25 cellular contexts compared by ENCODE assay signal in the genomic region with DNA sequence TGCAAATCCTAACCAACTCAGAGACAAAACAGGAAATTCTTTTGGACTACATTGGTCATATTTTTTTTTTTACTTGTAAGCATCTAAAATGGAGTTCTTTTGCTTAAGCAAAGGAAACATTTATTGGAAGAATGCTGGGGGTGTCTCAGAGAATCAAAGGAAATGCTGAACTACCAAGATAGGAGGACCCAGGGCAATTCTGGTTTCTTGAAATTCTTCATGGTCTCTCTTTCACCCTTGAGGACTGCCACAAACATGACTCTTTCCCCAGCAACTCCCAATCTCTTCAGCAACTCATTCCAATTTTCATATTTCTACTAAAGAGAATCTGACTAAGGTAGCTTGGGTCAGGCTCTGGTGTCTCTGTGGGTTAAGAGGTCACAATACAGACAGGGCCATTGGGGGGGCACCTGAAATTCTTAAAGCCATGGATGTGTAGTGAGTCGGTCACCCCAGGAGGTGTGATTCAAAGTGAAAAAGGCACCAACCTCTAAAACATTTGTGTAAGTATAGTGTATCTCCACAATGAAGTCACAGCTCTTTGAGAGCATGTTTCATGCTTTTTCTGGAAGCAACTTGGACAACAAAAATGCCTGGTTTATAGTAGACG.
DNase-seq lines count a peak whose midpoint lies in the region; ATAC-seq, FAIRE-seq and TF ChIP-seq lines count a peak whose summit lies in the region.
"Had no signal": no experiment of that assay in that cellular context is flagged by ENCODE, and none has a peak within 500 bp of the region (broad histone marks: within the 10 kb centered on the region; RNA-seq: fewer than 3 reads in every experiment).

No MANE protein-coding gene starts in this region.

- H3K9me3 ChIP-seq in smooth muscle cell (replicated peaks; ENCODE audit: low read depth) (no peaks in the 10 kb centered on the region), tibial nerve (no peaks in the 10 kb centered on the region)
- H3K9me3 ChIP-seq: suprapubic skin had no signal

- peak overlapping the region; percentile 18 for H3K4me2 ChIP-seq in smooth muscle cell

- peaks cover 26% of the 10 kb centered on the region for H3K27me3 Mint-ChIP-seq in activated T-cell treated with anti-CD3 and anti-CD28 coated beads, Interleukin-2, amount 50 U/mL, for 72 hours (ENCODE audit: low read depth)
- H3K27me3 Mint-ChIP-seq in activated T-cell treated with anti-CD3 and anti-CD28 coated beads, Interleukin-2, amount 50 U/mL, for 24 hours: no peaks in the 10 kb centered on the region

- in situ Hi-C loops in astrocyte of the spinal cord (cut with HindIII; ENCODE audit: low sequenced_read_pairs): no loop called here

- H3K27ac Mint-ChIP-seq in activated T-cell treated with anti-CD3 and anti-CD28 coated beads, Interleukin-2, amount 50 U/mL, for 72 hours: no peak overlapping the region
- no peak overlapping the region for H3K27ac Mint-ChIP-seq in activated T-cell treated with anti-CD3 and anti-CD28 coated beads, Interleukin-2, amount 50 U/mL, for 24 hours
- H3K27ac Mint-ChIP-seq: activated CD4-positive, alpha-beta T cell treated with anti-CD3 and anti-CD28 coated beads, Interleukin-2, amount 10 ng/mL, durations not matched to agents 7 days and 5 days; nephron had no signal

- TF ChIP-seq EP300 in tibial nerve (IDR thresholded peaks at IDR 0.05): no peak

- ATAC-seq in activated T-cell treated with anti-CD3 and anti-CD28 coated beads, Interleukin-2, amount 50 U/mL, for 72 hours (replicated peaks in 1 of 2): peak; percentile 89 to 96
- ATAC-seq in HG02840 (IDR thresholded peaks at IDR 0.05; ENCODE audit: low FRiP score, unreplicated experiment): no peak

- no peak overlapping the region for H3K9ac ChIP-seq in smooth muscle cell (ENCODE audit: low read depth)

- H3K4me1 ChIP-seq in smooth muscle cell (ENCODE audit: low read depth) (peaks cover 8% of the 10 kb centered on the region), tibial nerve (no peaks in the 10 kb centered on the region)

- no peaks in the 10 kb centered on the region for H3K27me3 ChIP-seq in smooth muscle cell (ENCODE audit: low read depth)
- no peaks in the 10 kb centered on the region for H3K27me3 ChIP-seq in tibial nerve
- H3K27me3 ChIP-seq: suprapubic skin had no signal

- peak; percentile 4 for FAIRE-seq in GM19239 (lab: Jason Lieb, UNC)
- FAIRE-seq: HTR-8/SVneo, kidney, small intestine had no signal

- peaks cover 0 to 13% of the 10 kb centered on the region in 2 donors for H3K9me3 Mint-ChIP-seq in activated T-cell treated with anti-CD3 and anti-CD28 coated beads, Interleukin-2, amount 50 U/mL, for 72 hours
- peaks cover 5% of the 10 kb centered on the region for H3K9me3 Mint-ChIP-seq in activated T-cell treated with anti-CD3 and anti-CD28 coated beads, Interleukin-2, amount 50 U/mL, for 24 hours

- TF ChIP-seq POLR2A in tibial nerve (IDR thresholded peaks at IDR 0.05): no peak

- WGBS in smooth muscle cell (ENCODE audit: low lambda C conversion rate): 85% methylated on average over 2 of the region's 2 CpGs
- WGBS in tibial nerve, 2 donors: 86 to 97% methylated on average over 2 of the region's 2 CpGs

- H3K4me1 Mint-ChIP-seq in activated T-cell treated with anti-CD3 and anti-CD28 coated beads, Interleukin-2, amount 50 U/mL, for 72 hours (ENCODE audit: low read depth): peaks cover 31% of the 10 kb centered on the region
- peaks cover 18% of the 10 kb centered on the region for H3K4me1 Mint-ChIP-seq in activated T-cell treated with anti-CD3 and anti-CD28 coated beads, Interleukin-2, amount 50 U/mL, for 24 hours (ENCODE audit: low read depth)
- H3K4me1 Mint-ChIP-seq: nephron had no signal

- H3K27ac ChIP-seq in smooth muscle cell (ENCODE audit: low read depth) (peak overlapping the region; percentile 34), tibial nerve (no peak overlapping the region)
- H3K27ac ChIP-seq: suprapubic skin, VCaP had no signal

- H3K36me3 Mint-ChIP-seq in activated T-cell treated with anti-CD3 and anti-CD28 coated beads, Interleukin-2, amount 50 U/mL, for 72 hours (ENCODE audit: insufficient read depth in 2 of 2): peaks cover 0 to 8% of the 10 kb centered on the region in 2 donors
- H3K36me3 Mint-ChIP-seq in activated T-cell treated with anti-CD3 and anti-CD28 coated beads, Interleukin-2, amount 50 U/mL, for 24 hours (ENCODE audit: low read depth): no peaks in the 10 kb centered on the region

- DNase-seq in activated T-cell treated with anti-CD3 and anti-CD28 coated beads, Interleukin-2, amount 50 U/mL, for 72 hours: peak; percentile 48 to 60
- no peak for DNase-seq in activated T-cell treated with anti-CD3 and anti-CD28 coated beads, Interleukin-2, amount 50 U/mL, for 24 hours
- DNase-seq in GM19239 (ENCODE audit: insufficient read length, low spot score) (no peak), astrocyte of the spinal cord (ENCODE audit: low read depth, low spot score) (peak; percentile 22), smooth muscle cell (lab: John Stamatoyannopoulos, UW; ENCODE audit: unreplicated experiment) (no peak), HK-2 (ENCODE audit: unreplicated experiment) (no peak), tibial nerve (ENCODE audit: low spot score in 2 of 2) (no peak)
- DNase-seq: ACHN; activated CD8-positive, alpha-beta memory T cell treated with anti-CD3 and anti-CD28 coated beads, Interleukin-2, amount 50 U/mL, for 48 hours; activated effector memory CD4-positive, alpha-beta T cell treated with anti-CD3 and anti-CD28 coated beads, Interleukin-2, amount 50 U/mL, for 16 hours; COR-L47; effector CD4-positive, alpha-beta T cell; GF-D8; KBM-7; kidney; NCI-H1436 treated with DMSO at 0.1 percent for 48 hours; NCI-H510A; retina; small intestine had no signal

- H3K4me3 ChIP-seq in astrocyte of the spinal cord (ENCODE audit: low read depth, low read length): no peak overlapping the region
- H3K4me3 ChIP-seq in smooth muscle cell: no peak overlapping the region
- no peak overlapping the region for H3K4me3 ChIP-seq in tibial nerve
- H3K4me3 ChIP-seq: suprapubic skin had no signal

- H3K36me3 ChIP-seq in smooth muscle cell (ENCODE audit: low read depth): no peaks in the 10 kb centered on the region
- no peaks in the 10 kb centered on the region for H3K36me3 ChIP-seq in tibial nerve
- H3K36me3 ChIP-seq: suprapubic skin had no signal

- no peak for TF ChIP-seq CTCF in astrocyte of the spinal cord (IDR thresholded peaks at IDR 0.05; ENCODE audit: low read depth, low read length)
- TF ChIP-seq CTCF in smooth muscle cell (IDR thresholded peaks at IDR 0.05; ENCODE audit: borderline replicate concordance, insufficient read depth, poor library complexity, severe bottlenecking): no peak
- no peak for TF ChIP-seq CTCF in tibial nerve (IDR thresholded peaks at IDR 0.05)

- H3K79me2 ChIP-seq in smooth muscle cell (ENCODE audit: low read depth): no peaks in the 10 kb centered on the region

- H4K20me1 ChIP-seq in smooth muscle cell (ENCODE audit: low read depth): no peaks in the 10 kb centered on the region

- no peaks in the 10 kb centered on the region for H3F3A ChIP-seq in smooth muscle cell (ENCODE audit: low read depth)

- H3K4me3 Mint-ChIP-seq in activated T-cell treated with anti-CD3 and anti-CD28 coated beads, Interleukin-2, amount 50 U/mL, for 72 hours: no peak overlapping the region
- no peak overlapping the region for H3K4me3 Mint-ChIP-seq in activated T-cell treated with anti-CD3 and anti-CD28 coated beads, Interleukin-2, amount 50 U/mL, for 24 hours
- H3K4me3 Mint-ChIP-seq: activated CD4-positive, alpha-beta T cell treated with anti-CD3 and anti-CD28 coated beads, Interleukin-2, amount 10 ng/mL, durations not matched to agents 7 days and 5 days; nephron had no signal

- H2AFZ ChIP-seq in smooth muscle cell (ENCODE audit: low read depth): peak overlapping the region; percentile 22

Comparison
In these comparisons a context has a peak if more than half of its experiments do, and no peak if none do; other contexts are left out.
1. DNase-seq: peak in activated T-cell treated with anti-CD3 and anti-CD28 coated beads, Interleukin-2, amount 50 U/mL, for 72 hours (2 of 2) and astrocyte of the spinal cord (single experiment); none in activated T-cell treated with anti-CD3 and anti-CD28 coated beads, Interleukin-2, amount 50 U/mL, for 24 hours (single experiment), GM19239 (single experiment), smooth muscle cell (single experiment), HK-2 (single experiment) and tibial nerve (0 of 2).